In the genomic region with DNA sequence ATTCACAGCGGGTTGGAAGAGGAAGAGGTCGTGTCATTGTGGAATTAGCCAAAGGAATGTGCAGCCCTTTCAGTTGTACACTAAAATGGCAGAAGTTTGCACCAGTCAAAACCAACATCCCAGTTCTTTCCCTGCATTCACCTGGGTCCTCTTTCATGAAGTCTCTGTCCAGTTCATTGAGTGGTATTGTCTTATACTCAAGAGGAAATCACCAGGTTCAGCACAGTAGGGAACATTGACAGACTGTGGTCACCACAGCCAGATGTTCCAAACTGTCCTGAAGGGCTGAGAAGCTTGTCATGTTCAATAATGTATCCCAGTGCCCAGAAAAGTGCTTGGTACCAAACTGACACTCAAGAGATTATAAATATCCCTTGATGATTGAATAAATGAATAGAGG, we compare ENCODE assay signal across 13 cellular contexts.
DNase-seq lines count a peak whose midpoint lies in the region; ATAC-seq and TF ChIP-seq lines count a peak whose summit lies in the region.
"Had no signal": no experiment of that assay in that cellular context is flagged by ENCODE, and none has a peak within 500 bp of the region (broad histone marks: within the 10 kb centered on the region; RNA-seq: fewer than 3 reads in every experiment).

No MANE protein-coding gene starts in this region.

- no peak overlapping the region for H3K9ac ChIP-seq in mammary epithelial cell (ENCODE audit: insufficient read depth, low read length)

- dilution Hi-C loops in mammary epithelial cell (cut with HindIII; ENCODE audit: low sequenced_read_pairs) = no loop called here

- H3K27me3 ChIP-seq in mammary epithelial cell (ENCODE audit: insufficient read depth, low read length) = no peaks in the 10 kb centered on the region
- H3K27me3 ChIP-seq in PC-9 (ENCODE audit: insufficient read depth, low read depth) = no peaks in the 10 kb centered on the region
- no peaks in the 10 kb centered on the region for H3K27me3 ChIP-seq in breast epithelium
- no peaks in the 10 kb centered on the region for H3K27me3 ChIP-seq in upper lobe of left lung
- H3K27me3 ChIP-seq: adrenal gland had no signal

- H3K4me1 ChIP-seq in mammary epithelial cell (ENCODE audit: insufficient read depth, low read length) (peaks cover 12% of the 10 kb centered on the region), PC-9 (replicated peaks; ENCODE audit: insufficient read depth) (peaks cover 13% of the 10 kb centered on the region), breast epithelium (peaks cover 0 to 9% of the 10 kb centered on the region in 2 donors), upper lobe of left lung (peaks cover 13 to 14% (median 13%) of the 10 kb centered on the region in 4 donors)

- BruUV-seq in MCF 10A (replicated peaks; lab: Mats Ljungman, UMichigan) (no TSS peak), mammary epithelial cell (replicated peaks; lab: Mats Ljungman, UMichigan) (no TSS peak), PC-9 (replicated peaks; lab: Mats Ljungman, UMichigan) (no TSS peak)

- WGBS in mammary epithelial cell (ENCODE audit: low coverage, missing lambda C conversion rate) = 90% methylated on average over 2 of the region's 2 CpGs
- 48 to 53% methylated on average over 2 of the region's 2 CpGs for WGBS in upper lobe of left lung, 2 donors

- in situ Hi-C loops in mammary epithelial cell (cut with MboI; ENCODE audit: low sequenced_read_pairs in 2 of 2) = no loop called here

- no peak for TF ChIP-seq POLR2A in breast epithelium (IDR thresholded peaks at IDR 0.05)
- TF ChIP-seq POLR2A in upper lobe of left lung (IDR thresholded peaks at IDR 0.05) = no peak

- H3K4me3 ChIP-seq in mammary epithelial cell (replicated peaks in 1 of 3; ENCODE audit: insufficient read depth in 1 of 3, low read depth in 2 of 3, low read length in 3 of 3) (no peak overlapping the region), PC-9 (no peak overlapping the region), breast epithelium (no peak overlapping the region), upper lobe of left lung (no peak overlapping the region)
- H3K4me3 ChIP-seq: adrenal gland, lung had no signal

- intact Hi-C loops in MCF 10A (cut with micrococcal nuclease) = no loop called here
- intact Hi-C loops in mammary epithelial cell (cut with micrococcal nuclease) = no loop called here
- intact Hi-C loops in PC-9 (cut with micrococcal nuclease; ENCODE audit: unreplicated experiment) = no loop called here
- intact Hi-C loops in breast epithelium (cut with DNase I; ENCODE audit: low total_unique reads) = no loop called here

- H3K36me3 ChIP-seq in mammary epithelial cell (ENCODE audit: insufficient read depth, low read length) (no peaks in the 10 kb centered on the region), PC-9 (ENCODE audit: low read depth) (no peaks in the 10 kb centered on the region), breast epithelium (no peaks in the 10 kb centered on the region), upper lobe of left lung (no peaks in the 10 kb centered on the region)
- H3K36me3 ChIP-seq: adrenal gland had no signal

- H3K36me3 Mint-ChIP-seq in MCF 10A (ENCODE audit: insufficient read depth, unreplicated experiment) = no peaks in the 10 kb centered on the region

- no peaks in the 10 kb centered on the region for H3K27me3 Mint-ChIP-seq in MCF 10A (ENCODE audit: insufficient read depth, unreplicated experiment)

- CTCF ChIA-PET in MCF 10A (lab: Yijun Ruan, JAX) = interaction anchor here (0.7 to 2.1 kb wide), 3 partner anchors 55 to 209 kb away, joined by 3 to 6 read pairs (median 4); no protein-coding TSS in a partner anchor
- CTCF ChIA-PET in mammary epithelial cell (lab: Charles Lee; ENCODE audit: low non-redundant PET) = no interaction called here
- CTCF ChIA-PET in PC-9 (lab: Charles Lee) = interaction anchor here (0.6 kb wide), 1 partner anchor 11 kb away, joined by 3 read pairs; no protein-coding TSS in a partner anchor

- no peaks in the 10 kb centered on the region for H4K20me1 ChIP-seq in mammary epithelial cell (ENCODE audit: insufficient read depth, low read length)
- no peaks in the 10 kb centered on the region for H4K20me1 ChIP-seq in PC-9 (ENCODE audit: insufficient read depth)

- POLR2A ChIA-PET in MCF 10A (lab: Yijun Ruan, JAX) = interaction anchor here (0.6 to 2.8 kb wide), 10 partner anchors 8 to 128 kb away, joined by 3 to 7 read pairs (median 3); no protein-coding TSS in a partner anchor
- POLR2A ChIA-PET in PC-9 (lab: Charles Lee; ENCODE audit: unreplicated experiment) = no interaction called here

- no peak for ATAC-seq in upper lobe of left lung (ENCODE audit: low FRiP score in 2 of 2)
- ATAC-seq: SK-N-SH treated with all-trans-retinoic acid at 6 μM for 48 hours had no signal

- DNase-seq in MCF 10A (ENCODE audit: unreplicated experiment) (no peak), mammary epithelial cell (no peak), PC-9 (no peak), breast epithelium (ENCODE audit: low spot score in 2 of 2) (no peak), upper lobe of left lung (no peak), globus pallidus (ENCODE audit: low spot score) (no peak), iPS-NIHi11 (ENCODE audit: low spot score) (no peak)
- DNase-seq in stimulated activated CD8-positive, alpha-beta memory T cell treated with anti-CD3 and anti-CD28 coated beads, Interleukin-4, amount 100 ng/mL, for 48 hours = no peak
- DNase-seq: NCI-H2171 treated with DMSO at 0.1 percent for 48 hours, occipital lobe had no signal

- no peak for TF ChIP-seq EP300 in upper lobe of left lung (IDR thresholded peaks at IDR 0.05)

- peaks cover 11% of the 10 kb centered on the region for H3K4me1 Mint-ChIP-seq in MCF 10A (ENCODE audit: insufficient read depth, unreplicated experiment)

- H3K9me3 ChIP-seq in mammary epithelial cell (replicated peaks; ENCODE audit: insufficient read depth, low read length) (no peaks in the 10 kb centered on the region), PC-9 (ENCODE audit: insufficient read depth, low read depth) (no peaks in the 10 kb centered on the region), breast epithelium (no peaks in the 10 kb centered on the region), upper lobe of left lung (no peaks in the 10 kb centered on the region)
- H3K9me3 ChIP-seq: adrenal gland had no signal

- no peaks in the 10 kb centered on the region for H3K79me2 ChIP-seq in mammary epithelial cell (ENCODE audit: insufficient read depth, low read length)
- H3K79me2 ChIP-seq in PC-9 (ENCODE audit: low read depth) = no peaks in the 10 kb centered on the region

- H3K9me2 ChIP-seq in PC-9 (ENCODE audit: insufficient read depth) = no peaks in the 10 kb centered on the region

- H3K9me3 Mint-ChIP-seq in MCF 10A (ENCODE audit: unreplicated experiment) = no peaks in the 10 kb centered on the region

- H2AFZ ChIP-seq in mammary epithelial cell (ENCODE audit: low read depth, low read length) = no peak overlapping the region
- H2AFZ ChIP-seq in PC-9 = no peak overlapping the region

- TF ChIP-seq CTCF in MCF 10A (IDR thresholded peaks at IDR 0.05; ENCODE audit: unreplicated experiment) (no peak), mammary epithelial cell (conservative IDR thresholded peaks at IDR 0.05 in 1 of 2, IDR thresholded peaks at IDR 0.05 in 1 of 2; ENCODE audit: extremely low read depth in 1 of 2, insufficient read depth in 1 of 2, low read depth in 1 of 2, low read length in 2 of 2) (no peak), PC-9 (conservative IDR thresholded peaks at IDR 0.05) (no peak), breast epithelium (IDR thresholded peaks at IDR 0.05) (no peak), upper lobe of left lung (IDR thresholded peaks at IDR 0.05) (no peak)

- peak overlapping the region; percentile 69 for H3K27ac Mint-ChIP-seq in MCF 10A (ENCODE audit: low read depth, unreplicated experiment)

- no peak overlapping the region for H3K27ac ChIP-seq in mammary epithelial cell (ENCODE audit: insufficient read depth, low read depth, low read length)
- no peak overlapping the region for H3K27ac ChIP-seq in PC-9
- peak overlapping the region; percentile 14 to 41 for H3K27ac ChIP-seq in breast epithelium
- peak overlapping the region; percentile 45 to 79 (median 68) for H3K27ac ChIP-seq in upper lobe of left lung

- no peak overlapping the region for H3K4me3 Mint-ChIP-seq in MCF 10A (ENCODE audit: unreplicated experiment)

- no peaks in the 10 kb centered on the region for H3F3A ChIP-seq in PC-9 (ENCODE audit: insufficient read depth, low read depth)

- no peak overlapping the region for H3K4me2 ChIP-seq in mammary epithelial cell (ENCODE audit: insufficient read depth, low read depth, low read length)
- H3K4me2 ChIP-seq in PC-9 = peak overlapping the region; percentile 4; the same call in 1 of the 2 replicates

Comparison
In these comparisons a context has a peak if more than half of its experiments do, and no peak if none do; other contexts are left out.
1. H3K27ac ChIP-seq: peak in breast epithelium (2 of 2) and upper lobe of left lung (4 of 4); none in mammary epithelial cell (single experiment) and PC-9 (single experiment).